Comparison of ENCODE assay signal across 8 cellular contexts in the genomic region with DNA sequence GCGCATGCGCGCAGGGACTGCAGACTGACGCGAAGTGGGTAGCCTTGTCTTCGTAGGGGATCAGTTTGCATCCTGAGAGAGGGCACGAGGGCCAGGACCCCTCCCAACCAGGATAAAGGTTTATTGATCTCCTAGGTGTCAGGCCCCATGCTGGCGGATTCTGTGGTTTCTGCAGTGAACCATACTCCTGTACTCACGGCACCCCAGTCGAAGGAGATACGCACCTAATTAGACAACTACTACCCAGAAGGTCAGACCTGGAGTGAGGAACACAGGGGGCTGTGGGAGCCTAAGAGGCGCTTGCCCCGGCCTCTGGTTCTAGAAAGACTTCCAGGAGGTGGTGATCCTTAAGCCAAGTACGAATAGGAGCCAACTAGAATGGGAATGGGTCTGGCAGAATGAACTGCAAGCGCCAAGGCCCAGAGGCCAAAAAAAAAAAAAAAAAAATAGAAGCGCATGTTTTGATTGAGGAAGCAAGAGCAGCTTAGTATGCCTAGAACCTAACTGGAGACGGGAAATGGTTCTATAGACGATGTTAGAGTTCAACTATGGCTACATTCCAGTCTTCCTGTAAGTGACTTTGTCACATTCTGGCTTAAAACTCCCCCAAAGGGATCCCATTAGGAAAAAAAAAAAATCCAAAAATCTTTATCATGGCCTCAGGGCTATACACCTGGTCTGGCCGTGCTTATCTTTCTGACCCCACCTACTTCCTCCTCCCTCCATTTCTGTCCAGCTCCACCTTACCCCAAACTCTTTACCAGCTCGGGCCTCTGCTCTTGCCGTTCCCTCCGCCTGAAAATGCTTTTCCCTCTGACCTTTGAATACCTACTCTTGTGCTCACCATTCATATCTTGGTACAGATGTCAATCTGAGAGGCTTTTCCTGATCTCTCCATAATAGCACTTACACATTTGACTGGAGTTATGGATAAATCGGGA. TPM values are rescaled to one million over a fixed set of nuclear protein-coding genes. Genes with fewer than 3 reads are reported as not detected.
DNase-seq lines count a peak whose midpoint lies in the region; TF ChIP-seq lines count a peak whose summit lies in the region.

No MANE protein-coding gene starts in this region.

- DNase-seq in HFFc6 (no peak), esophagus squamous epithelium (lab: John Stamatoyannopoulos, UW) (no peak), retinal pigment epithelial cell (ENCODE audit: low read depth) (no peak), NCI-H345 (lab: John Stamatoyannopoulos, UW) (no peak), SIG-M5 treated with dmso at 0.1 percent for 504 hours (lab: John Stamatoyannopoulos, UW; ENCODE audit: unreplicated experiment) (no peak), CD1c-positive myeloid dendritic cell (ENCODE audit: extremely low spot score) (no peak), A172 (ENCODE audit: low spot score) (no peak)
- DNase-seq in activated CD4-positive, alpha-beta memory T cell treated with anti-CD3 and anti-CD28 coated beads for 36 hours, result no peak

- TF ChIP-seq CTCF in HFFc6 (IDR thresholded peaks at IDR 0.05) (no peak), esophagus squamous epithelium (IDR thresholded peaks at IDR 0.05) (no peak), retinal pigment epithelial cell (conservative IDR thresholded peaks at IDR 0.05; ENCODE audit: low read depth, low read length) (no peak)

- H3K27ac ChIP-seq in esophagus squamous epithelium, result peak overlapping the region; percentile 88 to 96 (median 92)

- H3K4me3 ChIP-seq in esophagus squamous epithelium (peak overlapping the region; percentile 66 to 90 (median 72)), retinal pigment epithelial cell (ENCODE audit: low read length) (peak overlapping the region; percentile 72)

- H3K4me1 ChIP-seq in esophagus squamous epithelium, result peaks cover 14 to 41% (median 15%) of the 10 kb centered on the region in 3 donors

- peak overlapping the region; percentile 98 for H3K27ac Mint-ChIP-seq in HFFc6
- H3K27ac Mint-ChIP-seq in activated CD4-positive, alpha-beta memory T cell treated with anti-CD3 and anti-CD28 coated beads for 36 hours, result peak overlapping the region; percentile 98

- H3K9me3 Mint-ChIP-seq in HFFc6, result no peaks in the 10 kb centered on the region
- no peaks in the 10 kb centered on the region for H3K9me3 Mint-ChIP-seq in activated CD4-positive, alpha-beta memory T cell treated with anti-CD3 and anti-CD28 coated beads for 36 hours

- H3K36me3 ChIP-seq in esophagus squamous epithelium, result no peaks in the 10 kb centered on the region

- peak overlapping the region; percentile 96 for H3K4me3 Mint-ChIP-seq in HFFc6
- H3K4me3 Mint-ChIP-seq in activated CD4-positive, alpha-beta memory T cell treated with anti-CD3 and anti-CD28 coated beads for 36 hours, result peak overlapping the region; percentile 97

- POLR2A ChIA-PET in activated CD4-positive, alpha-beta memory T cell treated with anti-CD3 and anti-CD28 coated beads for 36 hours (lab: Charles Lee), result interaction anchor here (0.6 to 1.0 kb wide), 3 partner anchors 48 to 182 kb away, joined by 3 to 4 read pairs (median 3); no protein-coding TSS in a partner anchor

- 27 to 42% methylated on average over 19 to 20 of the region's 23 CpGs for WGBS in esophagus squamous epithelium, 2 donors

- peaks cover 21% of the 10 kb centered on the region for H3K4me1 Mint-ChIP-seq in HFFc6 (ENCODE audit: low read depth)
- peaks cover 19% of the 10 kb centered on the region for H3K4me1 Mint-ChIP-seq in activated CD4-positive, alpha-beta memory T cell treated with anti-CD3 and anti-CD28 coated beads for 36 hours (ENCODE audit: low read depth)

- peaks cover 5% of the 10 kb centered on the region for H3K27me3 Mint-ChIP-seq in HFFc6 (ENCODE audit: insufficient read depth)
- H3K27me3 Mint-ChIP-seq in activated CD4-positive, alpha-beta memory T cell treated with anti-CD3 and anti-CD28 coated beads for 36 hours, result no peaks in the 10 kb centered on the region

- intact Hi-C loops in activated CD4-positive, alpha-beta memory T cell treated with anti-CD3 and anti-CD28 coated beads for 36 hours (cut with micrococcal nuclease), result no loop called here
- intact Hi-C loops in esophagus squamous epithelium (cut with DNase I), result no loop called here

- no peaks in the 10 kb centered on the region for H3K9me3 ChIP-seq in esophagus squamous epithelium

- H3K27me3 ChIP-seq in esophagus squamous epithelium, result no peaks in the 10 kb centered on the region

- H3K36me3 Mint-ChIP-seq in HFFc6 (ENCODE audit: low read depth), result no peaks in the 10 kb centered on the region
- H3K36me3 Mint-ChIP-seq in activated CD4-positive, alpha-beta memory T cell treated with anti-CD3 and anti-CD28 coated beads for 36 hours, result no peaks in the 10 kb centered on the region

- CTCF ChIA-PET in activated CD4-positive, alpha-beta memory T cell treated with anti-CD3 and anti-CD28 coated beads for 36 hours (lab: Charles Lee), result interaction anchor here (0.8 kb wide), 1 partner anchor 1404 kb away, joined by 3 read pairs; no protein-coding TSS in a partner anchor

- TF ChIP-seq POLR2A in esophagus squamous epithelium (IDR thresholded peaks at IDR 0.05), result no peak

RNA-seq across cellular contexts. Expression of gene ZNF428, which starts 0.9 kb away (rescaled TPM):
- 10 to 100 TPM; 32.2 to 42.2 (median 37.3) TPM for total RNA-seq in HFFc6 (2021; fragmentation: NEBNext Ultra II Directional; extraction: Animal tissue kit (Norgen Biotek cat#: 25700))
- 10 to 100 TPM; 11.7 to 12.5 TPM for total RNA-seq in activated CD4-positive, alpha-beta memory T cell treated with anti-CD3 and anti-CD28 coated beads for 36 hours
- 10 to 100 TPM in 2 of 4 donors, 1 to 10 TPM in 2; 7.9 to 19.3 (median 11.8) TPM for total RNA-seq in esophagus squamous epithelium
- total RNA-seq in A172 (2014; rRNA removed; shearing (Covaris generic)), result 56.8 and 59.2 TPM in 2 replicates

RNA-seq across cellular contexts. Expression of gene SRRM5, which starts 8.4 kb away (rescaled TPM):
- under 1 TPM in 5 of 6 experiments, not detected in 1; 0.11 to 0.31 (median 0.21) TPM for total RNA-seq in HFFc6 (2021; fragmentation: NEBNext Ultra II Directional; extraction: Animal tissue kit (Norgen Biotek cat#: 25700))
- under 1 TPM; 0.39 to 0.59 TPM for total RNA-seq in activated CD4-positive, alpha-beta memory T cell treated with anti-CD3 and anti-CD28 coated beads for 36 hours
- total RNA-seq in esophagus squamous epithelium, result under 1 TPM in 1 of 4 donors, not detected in 3; 0.38 TPM
- not detected in 2 replicates for total RNA-seq in A172 (2014; rRNA removed; shearing (Covaris generic))

RNA-seq across cellular contexts. Expression of gene CADM4, which starts 19.3 kb away (rescaled TPM):
- 1 to 10 TPM in 2 of 6 experiments, under 1 TPM in 4; 0.43 to 1.3 (median 0.82) TPM for total RNA-seq in HFFc6 (2021; fragmentation: NEBNext Ultra II Directional; extraction: Animal tissue kit (Norgen Biotek cat#: 25700))
- under 1 TPM; 0.39 to 0.57 TPM for total RNA-seq in activated CD4-positive, alpha-beta memory T cell treated with anti-CD3 and anti-CD28 coated beads for 36 hours
- 10 to 100 TPM in 3 of 4 donors, 1 to 10 TPM in 1; 8.8 to 22.8 (median 10.5) TPM for total RNA-seq in esophagus squamous epithelium
- 78.5 and 139 TPM in 2 replicates for total RNA-seq in A172 (2014; rRNA removed; shearing (Covaris generic))

RNA-seq across cellular contexts. Expression of gene ZNF576, which starts 23.9 kb away (rescaled TPM):
- total RNA-seq in HFFc6 (2021; fragmentation: NEBNext Ultra II Directional; extraction: Animal tissue kit (Norgen Biotek cat#: 25700)), result 10 to 100 TPM; 18.1 to 20.8 (median 20.0) TPM
- 10 to 100 TPM; 12.6 to 14.1 TPM for total RNA-seq in activated CD4-positive, alpha-beta memory T cell treated with anti-CD3 and anti-CD28 coated beads for 36 hours
- 10 to 100 TPM in 2 of 4 donors, 1 to 10 TPM in 2; 4.2 to 16.8 (median 10.0) TPM for total RNA-seq in esophagus squamous epithelium
- 15.8 and 22.5 TPM in 2 replicates for total RNA-seq in A172 (2014; rRNA removed; shearing (Covaris generic))

RNA-seq across cellular contexts. Expression of gene IRGQ, which starts 24.4 kb away (rescaled TPM):
- total RNA-seq in HFFc6 (2021; fragmentation: NEBNext Ultra II Directional; extraction: Animal tissue kit (Norgen Biotek cat#: 25700)), result 10 to 100 TPM; 19.5 to 24.7 (median 21.2) TPM
- 10 to 100 TPM; 18.3 to 19.9 TPM for total RNA-seq in activated CD4-positive, alpha-beta memory T cell treated with anti-CD3 and anti-CD28 coated beads for 36 hours
- 10 to 100 TPM in 3 of 4 donors, 1 to 10 TPM in 1; 9.6 to 18.4 (median 15.1) TPM for total RNA-seq in esophagus squamous epithelium
- 22.0 and 37.2 TPM in 2 replicates for total RNA-seq in A172 (2014; rRNA removed; shearing (Covaris generic))

Comparison
In these comparisons a context has a peak if more than half of its experiments do, and no peak if none do; other contexts are left out.
1. RNA of gene CADM4, which starts 19.3 kb away (total RNA-seq): 78.5 to 139 TPM in A172 and 8.8 to 22.8 TPM in esophagus squamous epithelium; 0.43 to 1.3 TPM in HFFc6 and 0.39 to 0.57 TPM in activated CD4-positive, alpha-beta memory T cell treated with anti-CD3 and anti-CD28 coated beads for 36 hours; every median in the first group is over 4 times any median in the second.